In the genomic region with DNA sequence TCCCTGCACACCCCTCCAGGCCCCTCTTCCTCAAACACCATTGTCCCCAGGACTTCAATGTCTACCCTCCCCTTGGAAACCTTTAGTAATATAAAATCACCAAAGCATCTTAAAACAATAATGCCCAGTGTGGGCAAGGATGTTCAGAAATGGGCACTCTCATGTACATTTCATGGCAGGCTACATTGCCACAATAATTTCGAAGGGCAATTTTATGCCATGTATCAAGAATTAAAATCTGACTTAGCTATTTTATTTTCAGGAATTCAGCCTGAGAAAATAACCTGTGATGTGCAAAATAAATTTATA, we compare ENCODE assay signal across 13 cellular contexts. TPM values are rescaled to one million over a fixed set of nuclear protein-coding genes. Genes with fewer than 3 reads are reported as not detected.
"Had no signal": no experiment of that assay in that cellular context is flagged by ENCODE, and none has a peak within 500 bp of the region (broad histone marks: within the 10 kb centered on the region; RNA-seq: fewer than 3 reads in every experiment).

No MANE protein-coding gene starts in this region.

- H3K9me3 ChIP-seq: SK-N-SH had no signal

- H3K27ac ChIP-seq: KMS-11, RWPE1 had no signal

- H3K4me2 ChIP-seq: KMS-11, SK-N-SH had no signal

- H3K9ac ChIP-seq: KMS-11, SK-N-SH had no signal

- DNase-seq: NCI-H187, NCI-H2081 treated with DMSO at 0.1 percent for 48 hours, NCI-H2171, NCI-H226, NCI-H510A, NCI-H524 treated with DMSO at 0.1 percent for 48 hours had no signal

RNA-seq across cellular contexts. Expression of a gene that starts 35.8 kb away (rescaled TPM):
- total RNA-seq: HT-29, IMR-90, SK-MEL-5 had no signal

RNA-seq across cellular contexts. Expression of a gene that starts 48.0 kb away (rescaled TPM):
- total RNA-seq: HT-29, IMR-90, M059J, SK-MEL-5 had no signal
- polyA plus RNA-seq: IMR-90, SK-N-SH had no signal
